ENCODE assay signal across 25 cellular contexts in genomic region chr14:70008863-70009262, GRCh38.
A peak's percentile ranks its signal among the peaks of the same experiment; 100 is the strongest.
DNase-seq lines count a peak whose midpoint lies in the region; ATAC-seq, FAIRE-seq and TF ChIP-seq lines count a peak whose summit lies in the region.
"Had no signal": no experiment of that assay in that cellular context is flagged by ENCODE, and none has a peak within 500 bp of the region (broad histone marks: within the 10 kb centered on the region; RNA-seq: fewer than 3 reads in every experiment).

No MANE protein-coding gene starts in this region.

- H3K4me3 Mint-ChIP-seq in WTC11: no peak overlapping the region
- H3K4me3 Mint-ChIP-seq in neural progenitor cell: peak overlapping the region; percentile 50

- ATAC-seq in A549: no peak
- ATAC-seq in GM21723 (IDR thresholded peaks at IDR 0.05; ENCODE audit: unreplicated experiment): peak; percentile 59
- ATAC-seq in WTC11: peak; percentile 32; the same call in 1 of the 2 replicates
- ATAC-seq in HG02623 (IDR thresholded peaks at IDR 0.05; ENCODE audit: unreplicated experiment): no peak
- ATAC-seq: right lobe of liver, Right ventricle myocardium inferior had no signal

- H3F3A ChIP-seq in neural progenitor cell (ENCODE audit: low read depth): peaks cover 17% of the 10 kb centered on the region

- H3K27ac ChIP-seq in A549 (peak overlapping the region; percentile 26 to 62; a peak in 4 of 6 replicates), neural progenitor cell (no peak overlapping the region)
- H3K27ac ChIP-seq: left ventricle myocardium inferior, right lobe of liver had no signal

- H3K9me3 ChIP-seq in A549 (no peaks in the 10 kb centered on the region), neural progenitor cell (ENCODE audit: low read depth) (no peaks in the 10 kb centered on the region)
- H3K9me3 ChIP-seq: BE2C, esophagus muscularis mucosa, left ventricle myocardium inferior, right lobe of liver had no signal

- H3K4me1 ChIP-seq in A549 (peaks cover 22% of the 10 kb centered on the region), neural progenitor cell (peaks cover 29% of the 10 kb centered on the region)
- H3K4me1 ChIP-seq: BE2C, left ventricle myocardium inferior had no signal

- H3K4me1 Mint-ChIP-seq in WTC11 (peaks cover 14% of the 10 kb centered on the region), neural progenitor cell (peaks cover 61% of the 10 kb centered on the region)

- H3K36me3 Mint-ChIP-seq in WTC11 (no peaks in the 10 kb centered on the region), neural progenitor cell (peaks cover 18% of the 10 kb centered on the region)

- POLR2A ChIA-PET in A549 (lab: Yijun Ruan, JAX) (no interaction called here), WTC11 (lab: Charles Lee) (no interaction called here)

- H3K4me2 ChIP-seq in A549 (no peak overlapping the region), neural progenitor cell (no peak overlapping the region)

- H3K27me3 ChIP-seq in neural progenitor cell: no peaks in the 10 kb centered on the region
- H3K27me3 ChIP-seq: BE2C, esophagus muscularis mucosa, right lobe of liver had no signal

- DNase-seq in A549 (ENCODE audit: low read depth in 1 of 2, low spot score in 1 of 2) (no peak), WTC11 (ENCODE audit: low spot score) (no peak), neural progenitor cell (ENCODE audit: low spot score) (no peak), iPS-NIHi11 (ENCODE audit: low spot score) (no peak), amygdala (lab: John Stamatoyannopoulos, UW) (no peak), D341Med (ENCODE audit: low spot score) (no peak)
- DNase-seq: activated CD4-positive, alpha-beta T cell treated with anti-CD3 and anti-CD28 coated beads, Interleukin-2, amount 50 U/mL, for 1 hour; activated gamma-delta T cell treated with Interleukin-2 at 50 U/mL for 16 hours; amniotic stem cell; BE2C; Calu3; caudate nucleus; Kasumi-1; left ventricle myocardium inferior; NCI-H1092 treated with DMSO at 0.1 percent for 48 hours; NCI-H2081 treated with DMSO at 0.1 percent for 48 hours; NCI-H524; nucleus accumbens; right lobe of liver; stimulated activated naive CD4-positive, alpha-beta T cell; trophoblast cell had no signal

- H3K79me2 ChIP-seq in neural progenitor cell (ENCODE audit: low read depth): no peaks in the 10 kb centered on the region

- H3K27me3 Mint-ChIP-seq in WTC11 (ENCODE audit: low read depth): no peaks in the 10 kb centered on the region
- H3K27me3 Mint-ChIP-seq in neural progenitor cell (ENCODE audit: insufficient read depth, low read depth): peaks cover 2% of the 10 kb centered on the region

- H3K27ac Mint-ChIP-seq in WTC11: peak overlapping the region; percentile 42; the same call in 1 of the 2 replicates
- H3K27ac Mint-ChIP-seq in neural progenitor cell: peak overlapping the region; percentile 97

- H3K36me3 ChIP-seq in neural progenitor cell: peaks cover 11% of the 10 kb centered on the region
- H3K36me3 ChIP-seq: BE2C, esophagus muscularis mucosa, left ventricle myocardium inferior had no signal

- H3K4me3 ChIP-seq in A549 (no peak overlapping the region), neural progenitor cell (no peak overlapping the region)
- H3K4me3 ChIP-seq: esophagus muscularis mucosa, left ventricle myocardium inferior, right lobe of liver had no signal

- H2AFZ ChIP-seq in neural progenitor cell (replicated peaks): no peak overlapping the region

- H3K9ac ChIP-seq in neural progenitor cell: no peak overlapping the region

- H3K9me3 Mint-ChIP-seq in WTC11: peaks cover 12% of the 10 kb centered on the region; the same call in 1 of the 2 replicates
- H3K9me3 Mint-ChIP-seq in neural progenitor cell: no peaks in the 10 kb centered on the region

- peaks cover 51% of the 10 kb centered on the region for H4K20me1 ChIP-seq in neural progenitor cell (ENCODE audit: low read depth)

- no peak for TF ChIP-seq POLR2A in A549 (IDR thresholded peaks at IDR 0.05; ENCODE audit: low read length)

- no peak for FAIRE-seq in A549 (lab: Jason Lieb, UNC)

- CTCF ChIA-PET in A549 (lab: Yijun Ruan, JAX) (interaction anchor here (1.0 to 4.1 kb wide), 3 partner anchors 19 to 191 kb away, joined by 3 to 19 read pairs (median 3); no protein-coding TSS in a partner anchor), WTC11 (lab: Charles Lee) (interaction anchor here (0.7 to 1.6 kb wide), 2 partner anchors 19 to 130 kb away, joined by 3 to 10 read pairs; partner anchors contain the start of gene SMOC1)

- no peak for TF ChIP-seq EP300 in A549 (IDR thresholded peaks at IDR 0.05)

- no peak for TF ChIP-seq RAD21 in A549 (conservative IDR thresholded peaks at IDR 0.05 in 1 of 2, IDR thresholded peaks at IDR 0.05 in 1 of 2)

- no peak for TF ChIP-seq CTCF in A549 (IDR thresholded peaks at IDR 0.05)
- TF ChIP-seq CTCF in WTC11 (IDR thresholded peaks at IDR 0.05): no peak
- TF ChIP-seq CTCF in neural progenitor cell (IDR thresholded peaks at IDR 0.05): no peak

TF ChIP-seq in A549, 52 proteins besides CTCF, POLR2A, EP300 and RAD21 (continues in another document):
- TF ChIP-seq JUN (IDR thresholded peaks at IDR 0.05) (no peak), PBX3 (IDR thresholded peaks at IDR 0.05) (no peak), CEBPB (IDR thresholded peaks at IDR 0.05) (no peak), MAFK (IDR thresholded peaks at IDR 0.05; ENCODE audit: partially characterized antibody) (no peak), KDM5A (IDR thresholded peaks at IDR 0.05) (no peak), HOXA7 (CRISPR knock-in tag; IDR thresholded peaks at IDR 0.05) (no peak), RARB (CRISPR knock-in tag; IDR thresholded peaks at IDR 0.05) (no peak), BHLHE40 (IDR thresholded peaks at IDR 0.05; ENCODE audit: low read depth, low read length) (no peak), ZNF302 (CRISPR knock-in tag; IDR thresholded peaks at IDR 0.05) (no peak), TFCP2L1 (CRISPR knock-in tag; IDR thresholded peaks at IDR 0.05) (no peak), BCL3 (IDR thresholded peaks at IDR 0.05) (no peak), NPAS2 (CRISPR knock-in tag; IDR thresholded peaks at IDR 0.05; ENCODE audit: borderline replicate concordance) (no peak), FOXS1 (CRISPR knock-in tag; IDR thresholded peaks at IDR 0.05) (no peak), RNF2 (IDR thresholded peaks at IDR 0.05; ENCODE audit: borderline replicate concordance, low read depth) (no peak)

TF ChIP-seq in WTC11, 78 proteins besides CTCF, POLR2A, EP300 and RAD21 (continues in another document):
- no peak for TF ChIP-seq AFF4 (CRISPR knock-in tag; IDR thresholded peaks at IDR 0.05; ENCODE audit: borderline replicate concordance)
- no peak for TF ChIP-seq E2F1 (CRISPR knock-in tag; IDR thresholded peaks at IDR 0.05)
- TF ChIP-seq JUN (CRISPR knock-in tag; IDR thresholded peaks at IDR 0.05): no peak
- no peak for TF ChIP-seq ZNF423 (CRISPR knock-in tag; IDR thresholded peaks at IDR 0.05)

Comparison
In these comparisons a context has a peak if more than half of its experiments do, and no peak if none do; other contexts are left out.
1. ATAC-seq: peak in GM21723 (single experiment) and WTC11 (single experiment); none in A549 (0 of 2) and HG02623 (single experiment).